Comparison of ENCODE assay signal across 24 cellular contexts in the genomic region with DNA sequence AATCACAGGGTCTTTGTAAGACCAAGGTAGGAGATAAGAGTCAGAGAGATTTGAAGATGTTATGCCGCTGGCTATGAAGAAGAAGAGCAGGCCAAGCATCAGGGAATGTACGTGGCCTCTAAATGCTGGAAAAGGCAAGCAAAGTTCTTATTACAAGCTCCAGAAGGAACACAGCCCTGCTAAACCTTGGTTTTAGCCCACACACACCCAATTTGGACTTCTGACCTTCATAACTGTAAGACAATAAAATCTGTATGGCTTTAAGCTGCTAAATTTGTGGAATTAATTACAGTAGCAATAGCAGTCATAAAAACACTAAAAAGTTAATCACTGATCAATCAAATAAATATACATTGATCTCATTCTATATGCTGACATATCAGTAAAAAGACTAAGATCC. TPM values are rescaled to one million over a fixed set of nuclear protein-coding genes. Genes with fewer than 3 reads are reported as not detected.
DNase-seq lines count a peak whose midpoint lies in the region; ATAC-seq and TF ChIP-seq lines count a peak whose summit lies in the region.
"Had no signal": no experiment of that assay in that cellular context is flagged by ENCODE, and none has a peak within 500 bp of the region (broad histone marks: within the 10 kb centered on the region; RNA-seq: fewer than 3 reads in every experiment).

No MANE protein-coding gene starts in this region.

- intact Hi-C loops in transverse colon (cut with DNase I; ENCODE audit: low total_unique reads): no loop called here

- CTCF ChIA-PET in HEK293 (lab: Yijun Ruan, JAX): no interaction called here

- H3K79me2 ChIP-seq in hepatocyte: peaks cover 97% of the 10 kb centered on the region

- WGBS in hepatocyte (ENCODE audit: low lambda C conversion rate, missing lambda C conversion rate): 80% methylated on average over 2 of the region's 2 CpGs
- WGBS in transverse colon (ENCODE audit: low coverage in 1 of 2), 2 donors: 49 to 53% methylated on average over 2 of the region's 2 CpGs

- no peak for TF ChIP-seq EP300 in transverse colon (IDR thresholded peaks at IDR 0.05; ENCODE audit: low read depth)

- H3K36me3 Mint-ChIP-seq in brain: peaks cover 11% of the 10 kb centered on the region

- no peak for TF ChIP-seq POLR2A in transverse colon (IDR thresholded peaks at IDR 0.05)

- DNase-seq in hepatocyte (ENCODE audit: low spot score) (no peak), transverse colon (no peak), superior temporal gyrus (ENCODE audit: extremely low spot score) (no peak)
- DNase-seq in effector memory CD4-positive, alpha-beta T cell: no peak
- DNase-seq: AML-193; Caco-2; CD4-positive, alpha-beta memory T cell; GOT3; KBM-7; MV-4-11; NCI-H1105; NCI-H1436 treated with DMSO at 0.1 percent for 48 hours; NCI-H187 treated with DMSO at 0.1 percent for 48 hours; NCI-H446; NCI-H524 treated with DMSO at 0.1 percent for 48 hours; NCI-H82; PC-9 had no signal

- POLR2A ChIA-PET in HEK293 (lab: Yijun Ruan, JAX): no interaction called here

- no peaks in the 10 kb centered on the region for H3K9me2 ChIP-seq in hepatocyte (replicated peaks; ENCODE audit: insufficient read depth)

- H3K4me3 Mint-ChIP-seq in brain: peak overlapping the region in 1 of 5 experiments; percentile 54
- H3K4me3 Mint-ChIP-seq: CD4-positive, alpha-beta memory T cell had no signal

- in situ Hi-C loops in transverse colon (cut with MboI; ENCODE audit: low pct_ligation_motif_present in 1 of 4, low pct_unique_long_range_greater_than_20kb in 1 of 4, low sequenced_read_pairs in 3 of 4): loop anchor here in 2 of 4 donors (25.0 kb wide), 1 partner anchor 179 kb away; a partner anchor contains a TSS

- H3K27ac ChIP-seq in HEK293 (ENCODE audit: extremely low read depth, low read depth, low read length): no peak overlapping the region
- H3K27ac ChIP-seq in hepatocyte: no peak overlapping the region
- peak overlapping the region; percentile 60 to 73 (median 68) for H3K27ac ChIP-seq in transverse colon
- no peak overlapping the region for H3K27ac ChIP-seq in effector memory CD4-positive, alpha-beta T cell (ENCODE audit: insufficient read depth, low read length, poor library complexity, severe bottlenecking)
- H3K27ac ChIP-seq: BLaER1 treated with 17β-estradiol and CSF1 and Interleukin-3, amounts not matched to agents 10 nM and 100 nM; PC-9; SJSA1 had no signal

- no peaks in the 10 kb centered on the region for H3K9me3 Mint-ChIP-seq in brain

- no peaks in the 10 kb centered on the region for H3K27me3 Mint-ChIP-seq in brain
- H3K27me3 Mint-ChIP-seq: CD4-positive, alpha-beta memory T cell had no signal

- peaks cover 100% of the 10 kb centered on the region for H3K4me1 Mint-ChIP-seq in brain

- TF ChIP-seq CTCF in HEK293 (tag by site-specific recombination; IDR thresholded peaks at IDR 0.05): no peak
- no peak for TF ChIP-seq CTCF in brain (conservative IDR thresholded peaks at IDR 0.05)
- no peak for TF ChIP-seq CTCF in hepatocyte (IDR thresholded peaks at IDR 0.05; ENCODE audit: poor library complexity)
- no peak for TF ChIP-seq CTCF in transverse colon (IDR thresholded peaks at IDR 0.05)

- H3K4me1 ChIP-seq in HEK293 (ENCODE audit: control insufficient read depth, insufficient read depth, low read length) (peaks cover 33% of the 10 kb centered on the region), hepatocyte (ENCODE audit: insufficient read depth) (peaks cover 10% of the 10 kb centered on the region), transverse colon (peaks cover 14 to 87% (median 67%) of the 10 kb centered on the region in 4 donors)
- peaks cover 9% of the 10 kb centered on the region for H3K4me1 ChIP-seq in effector memory CD4-positive, alpha-beta T cell (ENCODE audit: control insufficient read depth, insufficient read depth, low read length, poor library complexity, severe bottlenecking)

- H3K9me3 ChIP-seq in HEK293 (ENCODE audit: control insufficient read depth, insufficient read depth, low read depth, low read length): no peaks in the 10 kb centered on the region
- H3K9me3 ChIP-seq in hepatocyte (ENCODE audit: low read depth): no peaks in the 10 kb centered on the region
- no peaks in the 10 kb centered on the region for H3K9me3 ChIP-seq in transverse colon
- no peaks in the 10 kb centered on the region for H3K9me3 ChIP-seq in effector memory CD4-positive, alpha-beta T cell (ENCODE audit: control insufficient read depth, low read length)
- H3K9me3 ChIP-seq: BLaER1 treated with 17β-estradiol and CSF1 and Interleukin-3, amounts not matched to agents 10 nM and 100 nM; Caco-2; HAP-1; SJSA1 had no signal

- peak overlapping the region in 3 of 5 experiments; percentile 0 to 94 (median 77) for H3K27ac Mint-ChIP-seq in brain

- peaks cover 63% of the 10 kb centered on the region for H4K20me1 ChIP-seq in hepatocyte (ENCODE audit: insufficient read depth, poor library complexity, severe bottlenecking)

- H3K4me2 ChIP-seq in hepatocyte: peak overlapping the region; percentile 13
- H3K4me2 ChIP-seq: PC-9 had no signal

- no peak overlapping the region for H2AFZ ChIP-seq in hepatocyte
- H2AFZ ChIP-seq: PC-9 had no signal

- H3K27me3 ChIP-seq in hepatocyte (no peaks in the 10 kb centered on the region), transverse colon (no peaks in the 10 kb centered on the region)
- H3K27me3 ChIP-seq in effector memory CD4-positive, alpha-beta T cell (replicated peaks; ENCODE audit: control insufficient read depth, insufficient read depth, low read length, poor library complexity, severe bottlenecking): no peaks in the 10 kb centered on the region
- H3K27me3 ChIP-seq: BLaER1 treated with 17β-estradiol and CSF1 and Interleukin-3, amounts not matched to agents 10 nM and 100 nM; SJSA1 had no signal

- H3K4me3 ChIP-seq in HEK293 (ENCODE audit: low read depth, low read length) (no peak overlapping the region), hepatocyte (no peak overlapping the region), transverse colon (no peak overlapping the region)
- no peak overlapping the region for H3K4me3 ChIP-seq in effector memory CD4-positive, alpha-beta T cell (ENCODE audit: insufficient read depth, low read depth, low read length, poor library complexity, severe bottlenecking)
- H3K4me3 ChIP-seq: BLaER1 treated with 17β-estradiol and CSF1 and Interleukin-3, amounts not matched to agents 10 nM and 100 nM; HAP-1; PC-9; SJSA1 had no signal

- ATAC-seq in GM19397 (IDR thresholded peaks at IDR 0.05; ENCODE audit: unreplicated experiment): no peak
- ATAC-seq: Right ventricle myocardium inferior had no signal

- H3K36me3 ChIP-seq in HEK293 (ENCODE audit: control insufficient read depth in 2 of 2, insufficient read depth in 1 of 2, low read length in 2 of 2) (no peaks in the 10 kb centered on the region; a peak in 1 of 3 replicates), hepatocyte (replicated peaks; ENCODE audit: insufficient read depth, low read depth) (no peaks in the 10 kb centered on the region), transverse colon (no peaks in the 10 kb centered on the region)
- no peaks in the 10 kb centered on the region for H3K36me3 ChIP-seq in effector memory CD4-positive, alpha-beta T cell (ENCODE audit: control insufficient read depth, insufficient read depth, low read length)
- H3K36me3 ChIP-seq: HAP-1, SJSA1 had no signal

TF ChIP-seq in HEK293, 187 proteins besides CTCF, POLR2A, EP300 and RAD21:
- TF ChIP-seq ZBTB17 (tag by site-specific recombination; IDR thresholded peaks at IDR 0.05) (0 out of 2 replicates have a peak, but pooled peaks have one; percentile 63), ZNF23 (tag by site-specific recombination; IDR thresholded peaks at IDR 0.05; ENCODE audit: borderline replicate concordance) (no peak), IKZF3 (tag by site-specific recombination; IDR thresholded peaks at IDR 0.05) (peak; percentile 25; the same call in 1 of the 2 replicates)

RNA-seq across cellular contexts. Expression of a gene that starts 6.0 kb away (rescaled TPM):
- 11.5 TPM for polyA plus RNA-seq in brain (ENCODE audit: insufficient read depth, low read depth, low replicate concordance)
- 42.1 and 43.6 TPM in 2 replicates for total RNA-seq in hepatocyte
- 15.0 and 21.1 TPM in 2 replicates for polyA plus RNA-seq in hepatocyte
- total RNA-seq in transverse colon: 10 to 100 TPM; 16.5 to 96.7 (median 49.2) TPM

RNA-seq across cellular contexts. Expression of a gene that starts 25.1 kb away (rescaled TPM):
- 139 TPM for polyA plus RNA-seq in brain (ENCODE audit: insufficient read depth, low read depth, low replicate concordance)
- 106 and 116 TPM in 2 replicates for total RNA-seq in hepatocyte
- polyA plus RNA-seq in hepatocyte: 97.1 and 114 TPM in 2 replicates
- 100 to 1,000 TPM in 3 of 4 donors, 10 to 100 TPM in 1; 51.2 to 318 (median 145) TPM for total RNA-seq in transverse colon

RNA-seq across cellular contexts. Expression of a gene that starts 36.8 kb away (rescaled TPM):
- polyA plus RNA-seq in brain (ENCODE audit: insufficient read depth, low read depth, low replicate concordance) (6.1 TPM), hepatocyte (0.16 and 0.37 TPM in 2 replicates)
- total RNA-seq in hepatocyte (0.32 and 0.33 TPM in 2 replicates), transverse colon (1 to 10 TPM; 1.7 to 3.7 (median 2.9) TPM)
- total RNA-seq: SJSA1 had no signal
- polyA plus RNA-seq: CD4-positive, alpha-beta memory T cell had no signal

Comparison
In these comparisons a context has a peak if more than half of its experiments do, and no peak if none do; other contexts are left out.
1. H3K27ac ChIP-seq: peak in transverse colon (4 of 4); none in HEK293 (single experiment), hepatocyte (single experiment) and effector memory CD4-positive, alpha-beta T cell (single experiment).